Comparison of ENCODE assay signal across 1 cellular context in the genomic region with DNA sequence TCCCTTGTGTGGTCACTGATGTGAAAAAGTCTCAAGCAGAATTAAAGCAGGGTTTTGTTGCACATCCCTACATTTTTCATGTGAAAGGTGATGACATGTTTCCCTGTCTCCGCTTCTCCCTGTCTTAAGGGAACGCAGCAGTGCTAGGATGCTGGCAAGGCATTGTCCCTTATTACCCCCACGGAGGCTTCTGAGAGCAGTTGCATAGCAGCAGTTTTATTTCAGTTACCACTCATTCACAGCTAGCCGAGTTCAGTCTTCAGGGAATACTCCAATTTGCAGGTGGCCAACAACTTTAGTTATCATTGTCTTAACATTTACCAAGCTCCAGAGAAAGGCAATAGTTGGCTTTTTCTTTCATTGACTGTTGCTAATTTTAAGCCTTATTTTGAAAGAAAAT.
TF ChIP-seq lines count a peak whose summit lies in the region.

No MANE protein-coding gene starts in this region.

TF ChIP-seq in IMR-90, 13 proteins besides CTCF, POLR2A, EP300 and RAD21:
- no peak for TF ChIP-seq MAZ (IDR thresholded peaks at IDR 0.05; ENCODE audit: borderline replicate concordance, low read depth, low read length)
- TF ChIP-seq SMC3 (IDR thresholded peaks at IDR 0.05; ENCODE audit: low read depth, low read length) = no peak
- TF ChIP-seq, protein P1, sequence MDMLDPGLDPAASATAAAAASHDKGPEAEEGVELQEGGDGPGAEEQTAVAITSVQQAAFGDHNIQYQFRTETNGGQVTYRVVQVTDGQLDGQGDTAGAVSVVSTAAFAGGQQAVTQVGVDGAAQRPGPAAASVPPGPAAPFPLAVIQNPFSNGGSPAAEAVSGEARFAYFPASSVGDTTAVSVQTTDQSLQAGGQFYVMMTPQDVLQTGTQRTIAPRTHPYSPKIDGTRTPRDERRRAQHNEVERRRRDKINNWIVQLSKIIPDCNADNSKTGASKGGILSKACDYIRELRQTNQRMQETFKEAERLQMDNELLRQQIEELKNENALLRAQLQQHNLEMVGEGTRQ (IDR thresholded peaks at IDR 0.05; ENCODE audit: low read depth, low read length) = no peak
- TF ChIP-seq BHLHE40 (IDR thresholded peaks at IDR 0.05; ENCODE audit: low read depth, low read length) = no peak
- TF ChIP-seq RFX5 (IDR thresholded peaks at IDR 0.05; ENCODE audit: low read depth, low read length) = no peak
- TF ChIP-seq NFE2L2 (IDR thresholded peaks at IDR 0.05; ENCODE audit: low read depth, low read length) = no peak
- TF ChIP-seq FOS (IDR thresholded peaks at IDR 0.05; ENCODE audit: low read depth, low read length) = no peak
- TF ChIP-seq RCOR1 (IDR thresholded peaks at IDR 0.05; ENCODE audit: insufficient replicate concordance, low read length) = no peak
- TF ChIP-seq MXI1 (IDR thresholded peaks at IDR 0.05; ENCODE audit: borderline replicate concordance, low read depth, low read length) = no peak
- no peak for TF ChIP-seq CHD1 (IDR thresholded peaks at IDR 0.05; ENCODE audit: low read depth, low read length)
- no peak for TF ChIP-seq CEBPB (IDR thresholded peaks at IDR 0.05; ENCODE audit: low read depth, low read length)
- TF ChIP-seq MAFK (IDR thresholded peaks at IDR 0.05; ENCODE audit: low read depth, low read length) = no peak
- TF ChIP-seq, protein P2, sequence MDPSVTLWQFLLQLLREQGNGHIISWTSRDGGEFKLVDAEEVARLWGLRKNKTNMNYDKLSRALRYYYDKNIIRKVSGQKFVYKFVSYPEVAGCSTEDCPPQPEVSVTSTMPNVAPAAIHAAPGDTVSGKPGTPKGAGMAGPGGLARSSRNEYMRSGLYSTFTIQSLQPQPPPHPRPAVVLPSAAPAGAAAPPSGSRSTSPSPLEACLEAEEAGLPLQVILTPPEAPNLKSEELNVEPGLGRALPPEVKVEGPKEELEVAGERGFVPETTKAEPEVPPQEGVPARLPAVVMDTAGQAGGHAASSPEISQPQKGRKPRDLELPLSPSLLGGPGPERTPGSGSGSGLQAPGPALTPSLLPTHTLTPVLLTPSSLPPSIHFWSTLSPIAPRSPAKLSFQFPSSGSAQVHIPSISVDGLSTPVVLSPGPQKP (IDR thresholded peaks at IDR 0.05; ENCODE audit: borderline replicate concordance, low read depth, low read length) = no peak
